ENCODE assay signal across 14 cellular contexts in the genomic region with DNA sequence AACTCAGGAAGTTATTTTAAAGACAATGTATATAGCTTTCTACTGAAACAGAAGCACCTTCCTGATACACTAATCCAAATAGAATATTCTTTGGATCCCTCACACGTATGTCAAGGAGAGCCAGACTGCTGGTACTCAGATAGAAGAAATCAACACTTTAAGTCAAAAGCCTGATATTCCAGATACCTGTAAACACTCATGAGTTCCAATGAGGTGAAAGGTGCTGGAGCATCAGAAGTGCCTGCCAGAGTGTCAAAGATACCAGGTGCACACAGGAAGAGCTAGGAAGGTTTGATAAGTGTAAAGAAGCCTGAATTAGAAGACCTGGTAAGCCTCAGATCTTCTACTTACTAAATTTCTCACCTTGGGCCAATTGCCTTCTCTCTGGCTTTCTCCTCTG.
DNase-seq lines count a peak whose midpoint lies in the region; ATAC-seq and TF ChIP-seq lines count a peak whose summit lies in the region.
"Had no signal": no experiment of that assay in that cellular context is flagged by ENCODE, and none has a peak within 500 bp of the region (broad histone marks: within the 10 kb centered on the region; RNA-seq: fewer than 3 reads in every experiment).

No MANE protein-coding gene starts in this region.

- no peaks in the 10 kb centered on the region for H3K79me2 ChIP-seq in hepatocyte

- no peak for TF ChIP-seq POLR2A in right lobe of liver (IDR thresholded peaks at IDR 0.05)

- H3K36me3 ChIP-seq in hepatocyte (replicated peaks; ENCODE audit: insufficient read depth, low read depth) (no peaks in the 10 kb centered on the region), right lobe of liver (no peaks in the 10 kb centered on the region)

- no peak overlapping the region for H2AFZ ChIP-seq in hepatocyte

- H3K4me1 ChIP-seq in hepatocyte (ENCODE audit: insufficient read depth) (peaks cover 5% of the 10 kb centered on the region), right lobe of liver (peaks cover 0 to 3% (median 0%) of the 10 kb centered on the region in 4 donors)

- 75% methylated on average over 1 of the region's 1 CpG for WGBS in hepatocyte (ENCODE audit: low lambda C conversion rate, missing lambda C conversion rate)
- WGBS in right lobe of liver (ENCODE audit: insufficient coverage, low coverage, low lambda C conversion rate, missing lambda C conversion rate) = 56% methylated on average over 1 of the region's 1 CpG

- peak overlapping the region; percentile 14 for H3K27ac ChIP-seq in hepatocyte
- peak overlapping the region in 1 of 3 donors; percentile 31 for H3K27ac ChIP-seq in right lobe of liver

- intact Hi-C loops in right lobe of liver (cut with DNase I) = no loop called here

- H3K9me2 ChIP-seq in hepatocyte (replicated peaks; ENCODE audit: insufficient read depth) = no peaks in the 10 kb centered on the region

- no peaks in the 10 kb centered on the region for H3K9me3 ChIP-seq in hepatocyte (ENCODE audit: low read depth)
- no peaks in the 10 kb centered on the region for H3K9me3 ChIP-seq in right lobe of liver

- DNase-seq in DMS53 (lab: John Stamatoyannopoulos, UW) = peak; percentile 31
- peak; percentile 23 for DNase-seq in DMS53 treated with DMSO at 0.1 percent for 48 hours (lab: John Stamatoyannopoulos, UW; ENCODE audit: unreplicated experiment)
- no peak for DNase-seq in hepatocyte (ENCODE audit: low spot score)
- DNase-seq in right lobe of liver = no peak
- DNase-seq in NCI-H526 (lab: John Stamatoyannopoulos, UW) = no peak
- DNase-seq in stimulated activated naive CD4-positive, alpha-beta T cell (lab: John Stamatoyannopoulos, UW) = no peak
- no peak for DNase-seq in activated gamma-delta T cell treated with Interleukin-2 at 50 U/mL for 16 hours
- DNase-seq: C1 segment of cervical spinal cord; Calu3; CD4-positive, alpha-beta memory T cell; COR-L47; DND-41; H7; HCEC 1CT had no signal

- H3K4me3 ChIP-seq in hepatocyte (no peak overlapping the region), right lobe of liver (no peak overlapping the region)

- H3K27me3 ChIP-seq in hepatocyte = no peaks in the 10 kb centered on the region
- no peaks in the 10 kb centered on the region for H3K27me3 ChIP-seq in right lobe of liver

- H4K20me1 ChIP-seq in hepatocyte (ENCODE audit: insufficient read depth, poor library complexity, severe bottlenecking) = no peaks in the 10 kb centered on the region

- H3K4me2 ChIP-seq in hepatocyte = no peak overlapping the region

- ATAC-seq in right lobe of liver = peak; percentile 50 to 91 (median 67)

- TF ChIP-seq CTCF in hepatocyte (IDR thresholded peaks at IDR 0.05; ENCODE audit: poor library complexity) (no peak), right lobe of liver (IDR thresholded peaks at IDR 0.05) (no peak)

Comparison
In these comparisons a context has a peak if more than half of its experiments do, and no peak if none do; other contexts are left out.
1. DNase-seq: peak in DMS53 (single experiment) and DMS53 treated with DMSO at 0.1 percent for 48 hours (single experiment); none in hepatocyte (single experiment), right lobe of liver (0 of 3), NCI-H526 (0 of 2), stimulated activated naive CD4-positive, alpha-beta T cell (0 of 6) and activated gamma-delta T cell treated with Interleukin-2 at 50 U/mL for 16 hours (single experiment).